Comparison of ENCODE assay signal across 11 cellular contexts in genomic region chr22:32389685-32390084, GRCh38. TPM values are rescaled to one million over a fixed set of nuclear protein-coding genes. Genes with fewer than 3 reads are reported as not detected.
DNase-seq lines count a peak whose midpoint lies in the region; ATAC-seq and TF ChIP-seq lines count a peak whose summit lies in the region.
"Had no signal": no experiment of that assay in that cellular context is flagged by ENCODE, and none has a peak within 500 bp of the region (broad histone marks: within the 10 kb centered on the region; RNA-seq: fewer than 3 reads in every experiment).

No MANE protein-coding gene starts in this region.

- no peak for TF ChIP-seq EP300 in esophagus muscularis mucosa (IDR thresholded peaks at IDR 0.05)

- H3K4me1 ChIP-seq in mesendoderm (ENCODE audit: control insufficient read depth, low read depth, low read length) (no peaks in the 10 kb centered on the region), esophagus muscularis mucosa (no peaks in the 10 kb centered on the region)

- TF ChIP-seq CTCF in esophagus muscularis mucosa (IDR thresholded peaks at IDR 0.05), result peak in 1 of 3 experiments; percentile 14

- no peaks in the 10 kb centered on the region for H3K79me2 ChIP-seq in mesendoderm (ENCODE audit: control insufficient read depth, insufficient read depth, low read length)

- H3K36me3 ChIP-seq in mesendoderm (ENCODE audit: control insufficient read depth, insufficient read depth, low read length), result peaks cover 16% of the 10 kb centered on the region
- H3K36me3 ChIP-seq in esophagus muscularis mucosa, result peaks cover 71 to 94% (median 81%) of the 10 kb centered on the region in 4 donors

- H2AK5ac ChIP-seq in mesendoderm (ENCODE audit: low read length), result no peak overlapping the region

- peak; percentile 7 for DNase-seq in DMS 273 (lab: John Stamatoyannopoulos, UW; ENCODE audit: unreplicated experiment)
- DNase-seq in DMS 273 treated with DMSO at 0.1 percent for 48 hours (lab: John Stamatoyannopoulos, UW), result no peak
- peak; percentile 9 for DNase-seq in HT1080 (ENCODE audit: low read depth)
- DNase-seq in activated naive CD8-positive, alpha-beta T cell treated with anti-CD3 and anti-CD28 coated beads, Interleukin-2, amount 50 U/mL, for 24 hours, result peak; percentile 19
- peak; percentile 31 for DNase-seq in mesendoderm
- DNase-seq in esophagus muscularis mucosa (ENCODE audit: extremely low spot score), result no peak
- DNase-seq in GM19238 (ENCODE audit: insufficient read length, low spot score), result no peak
- DNase-seq: 8988T had no signal

- H3K18ac ChIP-seq in mesendoderm (ENCODE audit: low read length), result no peak overlapping the region

- H3K27me3 ChIP-seq in mesendoderm (ENCODE audit: insufficient read depth, low read length, poor library complexity), result no peaks in the 10 kb centered on the region
- H3K27me3 ChIP-seq in esophagus muscularis mucosa, result no peaks in the 10 kb centered on the region

- H3K4me3 ChIP-seq in mesendoderm (ENCODE audit: low read length) (no peak overlapping the region), esophagus muscularis mucosa (no peak overlapping the region)

- H4K5ac ChIP-seq in mesendoderm (ENCODE audit: low read length), result no peak overlapping the region

- no peaks in the 10 kb centered on the region for H3K4me1 Mint-ChIP-seq in activated naive CD8-positive, alpha-beta T cell treated with anti-CD3 and anti-CD28 coated beads, Interleukin-2, amount 50 U/mL, for 24 hours

- no CpG with 5 or more reads among the region's 4 CpGs for WGBS in mesendoderm (ENCODE audit: extremely low coverage, insufficient coverage, low lambda C conversion rate)
- 82% methylated on average over 4 of the region's 4 CpGs for WGBS in esophagus muscularis mucosa

- H2BK5ac ChIP-seq in mesendoderm (ENCODE audit: low read length), result no peak overlapping the region

- peaks cover 41% of the 10 kb centered on the region for H3K36me3 Mint-ChIP-seq in activated naive CD8-positive, alpha-beta T cell treated with anti-CD3 and anti-CD28 coated beads, Interleukin-2, amount 50 U/mL, for 24 hours (ENCODE audit: low read depth)

- H3K9me3 ChIP-seq in esophagus muscularis mucosa, result no peaks in the 10 kb centered on the region

- H3K79me1 ChIP-seq in mesendoderm (ENCODE audit: low read length), result no peaks in the 10 kb centered on the region

- no peak overlapping the region for H3K4me3 Mint-ChIP-seq in activated naive CD8-positive, alpha-beta T cell treated with anti-CD3 and anti-CD28 coated beads, Interleukin-2, amount 50 U/mL, for 24 hours

- H4K8ac ChIP-seq in mesendoderm (ENCODE audit: low read depth, low read length), result no peak overlapping the region

- H3K56ac ChIP-seq in mesendoderm (ENCODE audit: low read length), result no peak overlapping the region

- no peak overlapping the region for H3K9ac ChIP-seq in mesendoderm (ENCODE audit: low read length)

- H3K27ac Mint-ChIP-seq in activated naive CD8-positive, alpha-beta T cell treated with anti-CD3 and anti-CD28 coated beads, Interleukin-2, amount 50 U/mL, for 24 hours, result no peak overlapping the region

- H3K9me3 Mint-ChIP-seq in activated naive CD8-positive, alpha-beta T cell treated with anti-CD3 and anti-CD28 coated beads, Interleukin-2, amount 50 U/mL, for 24 hours, result no peaks in the 10 kb centered on the region

- no peak overlapping the region for H2BK120ac ChIP-seq in mesendoderm (ENCODE audit: low read depth, low read length)

- intact Hi-C loops in esophagus muscularis mucosa (cut with DNase I), result no loop called here

- H2BK15ac ChIP-seq in mesendoderm (replicated peaks; ENCODE audit: low read depth), result no peak overlapping the region

- no peak overlapping the region for H3K23ac ChIP-seq in mesendoderm (ENCODE audit: low read length)

- H3K4me2 ChIP-seq in mesendoderm (ENCODE audit: low read length), result no peak overlapping the region

- H3K27me3 Mint-ChIP-seq in activated naive CD8-positive, alpha-beta T cell treated with anti-CD3 and anti-CD28 coated beads, Interleukin-2, amount 50 U/mL, for 24 hours, result no peaks in the 10 kb centered on the region

- H3K27ac ChIP-seq in mesendoderm (ENCODE audit: low read depth, low read length) (no peak overlapping the region), esophagus muscularis mucosa (replicated peaks in 1 of 4) (no peak overlapping the region)

- no peak for ATAC-seq in activated naive CD8-positive, alpha-beta T cell treated with anti-CD3 and anti-CD28 coated beads, Interleukin-2, amount 50 U/mL, for 24 hours
- no peak for ATAC-seq in GM18868 (IDR thresholded peaks at IDR 0.05; ENCODE audit: unreplicated experiment)

- no peak for TF ChIP-seq POLR2A in esophagus muscularis mucosa (IDR thresholded peaks at IDR 0.05; ENCODE audit: low read depth)

- no peak overlapping the region for H3K4ac ChIP-seq in mesendoderm (ENCODE audit: low read depth, low read length)

RNA-seq across cellular contexts. Expression of gene RTCB, which starts 22.4 kb away (rescaled TPM):
- 86.6 and 101 TPM in 2 replicates for total RNA-seq in HT1080 (2014; rRNA removed; shearing (Covaris generic))
- polyA plus RNA-seq in HT1080 (2015; cell fraction: cytosol; rRNA removed), result 77.3 and 84.6 TPM in 2 replicates
- 104 and 110 TPM in 2 replicates for polyA plus RNA-seq in HT1080 (2015; cell fraction: nucleus; rRNA removed)
- polyA plus RNA-seq in mesendoderm (2013, experiment 1 of 2), result 68.7 TPM
- polyA plus RNA-seq in mesendoderm (2013, experiment 2 of 2), result 70.2 TPM
- total RNA-seq in esophagus muscularis mucosa, result 10 to 100 TPM; 46.9 to 71.0 (median 59.1) TPM

RNA-seq across cellular contexts. Expression of gene RFPL3, which starts 32.0 kb away (rescaled TPM):
- total RNA-seq in HT1080 (2014; rRNA removed; shearing (Covaris generic)), result not detected in 2 replicates
- not detected in 2 replicates for polyA plus RNA-seq in HT1080 (2015; cell fraction: cytosol; rRNA removed)
- not detected in 2 replicates for polyA plus RNA-seq in HT1080 (2015; cell fraction: nucleus; rRNA removed)
- 0.07 TPM for polyA plus RNA-seq in mesendoderm (2013, experiment 1 of 2)
- 0.14 TPM for polyA plus RNA-seq in mesendoderm (2013, experiment 2 of 2)
- not detected for total RNA-seq in esophagus muscularis mucosa
- total RNA-seq: frontal cortex; T-helper 1 cell treated with Interleukin-12 subunit alpha and Interleukin-12 subunit beta and Interleukin-4 antibody, amounts not matched to agents 30 ng/mL and 1 ng/mL, for 36 hours had no signal

Comparison
In these comparisons a context has a peak if more than half of its experiments do, and no peak if none do; other contexts are left out.
1. DNase-seq: peak in DMS 273 (single experiment), HT1080 (single experiment), activated naive CD8-positive, alpha-beta T cell treated with anti-CD3 and anti-CD28 coated beads, Interleukin-2, amount 50 U/mL, for 24 hours (single experiment) and mesendoderm (single experiment); none in DMS 273 treated with DMSO at 0.1 percent for 48 hours (single experiment), esophagus muscularis mucosa (single experiment) and GM19238 (single experiment).